In genomic region chr20:49983848-49984408, GRCh38 we compare ENCODE assay signal across 10 cellular contexts. TPM values are rescaled to one million over a fixed set of nuclear protein-coding genes. Genes with fewer than 3 reads are reported as not detected.
A peak's percentile ranks its signal among the peaks of the same experiment; 100 is the strongest.
DNase-seq lines count a peak whose midpoint lies in the region; ATAC-seq and TF ChIP-seq lines count a peak whose summit lies in the region.
"Had no signal": no experiment of that assay in that cellular context is flagged by ENCODE, and none has a peak within 500 bp of the region (broad histone marks: within the 10 kb centered on the region; RNA-seq: fewer than 3 reads in every experiment).

No MANE protein-coding gene starts in this region.

- no peak overlapping the region for H3K27ac Mint-ChIP-seq in neural progenitor cell

- H3K4me3 ChIP-seq in BJ (ENCODE audit: low read depth, low read length) (peak overlapping the region; percentile 58), Panc1 (ENCODE audit: low read depth in 2 of 2, low read length in 2 of 2) (peak overlapping the region; percentile 83 to 88), fibroblast of mammary gland (ENCODE audit: control insufficient read depth, low read depth, low read length) (peak overlapping the region; percentile 78), neural progenitor cell (peak overlapping the region; percentile 78), MM.1S (ENCODE audit: low read length) (no peak overlapping the region)

- POLR2A ChIA-PET in BJ (lab: Charles Lee), result interaction anchor here (1.6 kb wide), 1 partner anchor 88 kb away, joined by 4 read pairs; no protein-coding TSS in a partner anchor
- POLR2A ChIA-PET in Panc1 (lab: Charles Lee), result interaction anchor here (1.1 kb wide), 1 partner anchor 29 kb away, joined by 8 read pairs; no protein-coding TSS in a partner anchor

- peaks cover 7% of the 10 kb centered on the region for H3K36me3 ChIP-seq in BJ (ENCODE audit: control insufficient read depth, insufficient read depth, low read length)
- no peaks in the 10 kb centered on the region for H3K36me3 ChIP-seq in Panc1 (ENCODE audit: control insufficient read depth, insufficient read depth, low read length)
- H3K36me3 ChIP-seq in neural progenitor cell, result no peaks in the 10 kb centered on the region
- no peaks in the 10 kb centered on the region for H3K36me3 ChIP-seq in MM.1S (replicated peaks; ENCODE audit: insufficient read depth, low read length)

- H2AFZ ChIP-seq in neural progenitor cell (replicated peaks) (no peak overlapping the region), MM.1S (ENCODE audit: low read length) (no peak overlapping the region)

- H3K27ac ChIP-seq in Panc1 (ENCODE audit: low read length), result peak overlapping the region; percentile 88
- no peak overlapping the region for H3K27ac ChIP-seq in neural progenitor cell
- H3K27ac ChIP-seq in MM.1S (ENCODE audit: low read length), result no peak overlapping the region

- no peaks in the 10 kb centered on the region for H3K36me3 Mint-ChIP-seq in neural progenitor cell

- H3K27me3 Mint-ChIP-seq in neural progenitor cell (ENCODE audit: insufficient read depth, low read depth), result peaks cover 20% of the 10 kb centered on the region

- ATAC-seq in Panc1, result peak; percentile 19

- H3K4me2 ChIP-seq in neural progenitor cell (peak overlapping the region; percentile 96), MM.1S (ENCODE audit: low read depth, low read length) (no peak overlapping the region)

- no TSS peak for BruUV-seq in Panc1 (replicated peaks; lab: Mats Ljungman, UMichigan)

- peaks cover 57% of the 10 kb centered on the region for H3K4me1 ChIP-seq in Panc1 (ENCODE audit: control insufficient read depth, insufficient read depth, low read length)
- H3K4me1 ChIP-seq in neural progenitor cell, result peaks cover 64% of the 10 kb centered on the region
- H3K4me1 ChIP-seq in MM.1S (ENCODE audit: low read length), result peaks cover 3% of the 10 kb centered on the region

- intact Hi-C loops in Panc1 (cut with micrococcal nuclease; ENCODE audit: unreplicated experiment), result loop anchor here (5.0 kb wide), 1 partner anchor 193 kb away; no protein-coding TSS in a partner anchor

- in situ Hi-C loops in Panc1 (cut with HindIII; ENCODE audit: low pct_unique_long_range_greater_than_20kb, low sequenced_read_pairs), result no loop called here

- DNase-seq in BJ (ENCODE audit: low read depth) (no peak), Panc1 (ENCODE audit: low read depth, low spot score) (no peak), fibroblast of mammary gland (ENCODE audit: low read depth) (no peak), neural progenitor cell (ENCODE audit: low spot score) (no peak), HUDEP-2 (lab: John Stamatoyannopoulos, UW; ENCODE audit: unreplicated experiment in 76 of 76) (no peak), MM.1S (no peak), Ammon's horn (ENCODE audit: low spot score) (no peak), SIG-M5 treated with dmso at 0.1 percent for 504 hours (lab: John Stamatoyannopoulos, UW; ENCODE audit: unreplicated experiment) (no peak)
- DNase-seq: effector memory CD4-positive, alpha-beta T cell; SHP77 had no signal

- peaks cover 16% of the 10 kb centered on the region for H3K79me2 ChIP-seq in neural progenitor cell (ENCODE audit: low read depth)
- no peaks in the 10 kb centered on the region for H3K79me2 ChIP-seq in MM.1S (ENCODE audit: low read length)

- TF ChIP-seq CTCF in BJ (IDR thresholded peaks at IDR 0.05; ENCODE audit: insufficient read depth, low read depth, low read length) (no peak), Panc1 (IDR thresholded peaks at IDR 0.05) (no peak), fibroblast of mammary gland (conservative IDR thresholded peaks at IDR 0.05; ENCODE audit: control insufficient read depth, insufficient read depth, low read depth, low read length) (no peak), neural progenitor cell (IDR thresholded peaks at IDR 0.05) (no peak), MM.1S (IDR thresholded peaks at IDR 0.05; ENCODE audit: low read length) (no peak)

- H4K20me1 ChIP-seq in neural progenitor cell (ENCODE audit: low read depth), result peaks cover 13% of the 10 kb centered on the region
- H4K20me1 ChIP-seq in MM.1S (ENCODE audit: insufficient read depth, low read length), result no peaks in the 10 kb centered on the region

- H3K9ac ChIP-seq in neural progenitor cell, result no peak overlapping the region
- no peak overlapping the region for H3K9ac ChIP-seq in MM.1S (ENCODE audit: low read length)

- no peaks in the 10 kb centered on the region for H3K9me2 ChIP-seq in MM.1S (replicated peaks; ENCODE audit: insufficient read depth, low read length)

- H3K4me3 Mint-ChIP-seq in neural progenitor cell, result peak overlapping the region; percentile 89

- H3K9me3 ChIP-seq in Panc1 (ENCODE audit: control insufficient read depth, insufficient read depth, low read depth, low read length), result no peaks in the 10 kb centered on the region
- H3K9me3 ChIP-seq in neural progenitor cell (ENCODE audit: low read depth), result no peaks in the 10 kb centered on the region
- no peaks in the 10 kb centered on the region for H3K9me3 ChIP-seq in MM.1S (replicated peaks; ENCODE audit: insufficient read depth, low read length)

- no peaks in the 10 kb centered on the region for H3K9me3 Mint-ChIP-seq in neural progenitor cell

- peaks cover 57% of the 10 kb centered on the region for H3F3A ChIP-seq in neural progenitor cell (ENCODE audit: low read depth)
- no peaks in the 10 kb centered on the region for H3F3A ChIP-seq in MM.1S (ENCODE audit: insufficient read depth, low read length)

- H3K27me3 ChIP-seq in BJ (ENCODE audit: control insufficient read depth, insufficient read depth, low read length) (no peaks in the 10 kb centered on the region), Panc1 (ENCODE audit: control insufficient read depth, insufficient read depth, low read length) (no peaks in the 10 kb centered on the region), neural progenitor cell (peaks cover 25% of the 10 kb centered on the region), MM.1S (replicated peaks; ENCODE audit: insufficient read depth, low read length) (no peaks in the 10 kb centered on the region)

- H3K4me1 Mint-ChIP-seq in neural progenitor cell, result peaks cover 74% of the 10 kb centered on the region

- CTCF ChIA-PET in BJ (lab: Yijun Ruan, JAX) (interaction anchor here (1.6 to 16.8 kb wide), 3 partner anchors 85 to 185 kb away, joined by 4 to 590 read pairs (median 9); no protein-coding TSS in a partner anchor), Panc1 (lab: Charles Lee) (interaction anchor here (1.3 kb wide), 1 partner anchor 87 kb away, joined by 4 read pairs; no protein-coding TSS in a partner anchor)

RNA-seq across cellular contexts. Expression of gene SNAI1, which starts 1.1 kb away (rescaled TPM):
- polyA plus RNA-seq in BJ (2011; rRNA removed), result 3.6 and 6.5 TPM in 2 replicates
- 2.7 and 3.4 TPM in 2 replicates for polyA minus RNA-seq in BJ (2011; rRNA and poly(A)+ RNA removed)
- total RNA-seq in Panc1 (2021; ENCODE audit: unreplicated experiment) (8.8 TPM), neural progenitor cell (ENCODE audit: low replicate concordance) (1.1 and 4.0 TPM in 2 replicates)
- 9.4 TPM for polyA plus RNA-seq in Panc1 (2012; ENCODE audit: insufficient read length)

RNA-seq across cellular contexts. Expression of gene RNF114, which starts 47.7 kb away (rescaled TPM):
- 53.6 and 54.1 TPM in 2 replicates for polyA plus RNA-seq in BJ (2011; rRNA removed)
- 21.4 and 38.5 TPM in 2 replicates for polyA minus RNA-seq in BJ (2011; rRNA and poly(A)+ RNA removed)
- total RNA-seq in Panc1 (2021; ENCODE audit: unreplicated experiment) (70.0 TPM), neural progenitor cell (ENCODE audit: low replicate concordance) (41.3 and 105 TPM in 2 replicates)
- polyA plus RNA-seq in Panc1 (2012; ENCODE audit: insufficient read length), result 71.9 TPM
